Comparison of ENCODE assay signal across 1 cellular context in genomic region chr7:32524631-32525030, GRCh38.
TF ChIP-seq lines count a peak whose summit lies in the region.

No MANE protein-coding gene starts in this region.

TF ChIP-seq in GM23338, 12 proteins besides CTCF, POLR2A, EP300 and RAD21:
- no peak for TF ChIP-seq REST (IDR thresholded peaks at IDR 0.05; ENCODE audit: unreplicated experiment)
- no peak for TF ChIP-seq ZNF114 (CRISPR knock-in tag; IDR thresholded peaks at IDR 0.05)
- TF ChIP-seq POLR2AphosphoS5 (IDR thresholded peaks at IDR 0.05; ENCODE audit: low read depth), result no peak
- TF ChIP-seq ZNF462 (CRISPR knock-in tag; IDR thresholded peaks at IDR 0.05), result no peak
- TF ChIP-seq EZH2phosphoT487 (IDR thresholded peaks at IDR 0.05; ENCODE audit: unreplicated experiment), result no peak
- TF ChIP-seq NANOG (IDR thresholded peaks at IDR 0.05; ENCODE audit: borderline replicate concordance), result no peak
- TF ChIP-seq EZH2 (IDR thresholded peaks at IDR 0.05; ENCODE audit: low read depth, unreplicated experiment), result no peak
- TF ChIP-seq ZNF331 (CRISPR knock-in tag; IDR thresholded peaks at IDR 0.05; ENCODE audit: low read depth), result no peak
- no peak for TF ChIP-seq CREB1 (CRISPR knock-in tag; IDR thresholded peaks at IDR 0.05; ENCODE audit: low read depth)
- no peak for TF ChIP-seq JUNB (IDR thresholded peaks at IDR 0.05; ENCODE audit: unreplicated experiment)
- no peak for TF ChIP-seq ETS1 (IDR thresholded peaks at IDR 0.05)
- no peak for TF ChIP-seq STAT1 (IDR thresholded peaks at IDR 0.05; ENCODE audit: unreplicated experiment)
TF ChIP-seq in GM23338: peak in this region for 0.
